Comparison of ENCODE assay signal across 21 cellular contexts in the genomic region with DNA sequence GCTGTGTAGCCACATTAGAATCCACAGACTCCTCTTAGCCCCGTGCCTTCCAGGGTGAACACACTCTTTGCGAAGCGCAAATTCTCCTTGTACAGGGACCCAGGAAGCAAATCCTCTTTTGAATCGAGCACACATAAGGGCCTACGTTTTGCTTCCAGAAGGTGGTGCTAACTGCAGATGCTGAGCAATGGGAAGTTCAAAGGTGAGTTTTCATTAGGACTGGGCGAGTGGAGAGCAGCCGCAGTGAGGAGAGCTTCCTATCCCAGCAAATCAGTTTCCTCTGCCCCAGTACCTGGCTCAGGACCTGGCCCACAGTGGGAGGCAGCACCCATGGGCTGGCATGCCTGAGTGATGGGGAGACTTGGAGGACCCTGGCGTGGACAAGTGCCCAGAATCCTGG. TPM values are rescaled to one million over a fixed set of nuclear protein-coding genes. Genes with fewer than 3 reads are reported as not detected.
DNase-seq lines count a peak whose midpoint lies in the region; ATAC-seq and TF ChIP-seq lines count a peak whose summit lies in the region.
"Had no signal": no experiment of that assay in that cellular context is flagged by ENCODE, and none has a peak within 500 bp of the region (broad histone marks: within the 10 kb centered on the region; RNA-seq: fewer than 3 reads in every experiment).

No MANE protein-coding gene starts in this region.

- in situ Hi-C loops in HAP-1 (cut with MboI; ENCODE audit: low sequenced_read_pairs) = no loop called here

- no peak overlapping the region for H3K4me2 ChIP-seq in trophoblast cell (ENCODE audit: low read length)

- no peak overlapping the region for H4K12ac ChIP-seq in trophoblast cell (ENCODE audit: low read depth, low read length)

- no peaks in the 10 kb centered on the region for H3K9me3 ChIP-seq in trophoblast cell (ENCODE audit: insufficient read depth, low read depth, low read length)
- no peaks in the 10 kb centered on the region for H3K9me3 ChIP-seq in HAP-1
- H3K9me3 ChIP-seq in testis = no peaks in the 10 kb centered on the region
- H3K9me3 ChIP-seq: MG63 had no signal

- no peak overlapping the region for H2AFZ ChIP-seq in trophoblast cell (ENCODE audit: insufficient read depth, low read length, poor library complexity)

- no peaks in the 10 kb centered on the region for H3K27me3 ChIP-seq in trophoblast cell (ENCODE audit: insufficient read depth, low read length)
- H3K27me3 ChIP-seq in HAP-1 (ENCODE audit: low read depth) = no peaks in the 10 kb centered on the region
- H3K27me3 ChIP-seq in testis = no peaks in the 10 kb centered on the region
- H3K27me3 ChIP-seq: MG63 had no signal

- no peak overlapping the region for H4K8ac ChIP-seq in trophoblast cell (ENCODE audit: low read depth, low read length)

- H2BK120ac ChIP-seq in trophoblast cell (ENCODE audit: insufficient read depth, low read length, poor library complexity) = peak overlapping the region; percentile 34

- intact Hi-C loops in testis (cut with DNase I; ENCODE audit: low total_unique reads) = no loop called here

- no peak overlapping the region for H3K23ac ChIP-seq in trophoblast cell (ENCODE audit: low read length)

- H3K79me2 ChIP-seq in trophoblast cell (ENCODE audit: control insufficient read depth, insufficient read depth, low read length, poor library complexity) = no peaks in the 10 kb centered on the region

- no peak overlapping the region for H3K4ac ChIP-seq in trophoblast cell (ENCODE audit: low read depth, low read length)

- peaks cover 14 to 15% of the 10 kb centered on the region in 2 experiments for H3K4me1 ChIP-seq in trophoblast cell (ENCODE audit: control insufficient read depth in 1 of 2, insufficient read depth in 2 of 2, low read length in 2 of 2)
- H3K4me1 ChIP-seq in HAP-1 = no peaks in the 10 kb centered on the region
- H3K4me1 ChIP-seq in testis = no peaks in the 10 kb centered on the region

- ATAC-seq in GM21367 (IDR thresholded peaks at IDR 0.05; ENCODE audit: unreplicated experiment) = no peak

- no peak overlapping the region for H3K18ac ChIP-seq in trophoblast cell (ENCODE audit: low read length)

- H3K9ac ChIP-seq in trophoblast cell (ENCODE audit: low read length) = no peak overlapping the region

- no peak overlapping the region for H3K14ac ChIP-seq in trophoblast cell (ENCODE audit: low read length)

- no CpG with 5 or more reads among the region's 8 CpGs for WGBS in trophoblast cell (ENCODE audit: extremely low coverage, insufficient coverage, insufficient read length)
- 66 to 82% methylated on average over 5 to 8 of the region's 8 CpGs for WGBS in testis, 2 donors

- no peak overlapping the region for H2BK12ac ChIP-seq in trophoblast cell (ENCODE audit: low read length)

- peaks cover 4% of the 10 kb centered on the region for H3K79me1 ChIP-seq in trophoblast cell (ENCODE audit: low read length)

- H2AK5ac ChIP-seq in trophoblast cell (ENCODE audit: low read length) = peak overlapping the region; percentile 57

- DNase-seq in ELF-1 (ENCODE audit: low read depth, low spot score) (peak; percentile 47), LNCaP clone FGC (ENCODE audit: low read depth) (peak; percentile 15), epithelial cell of proximal tubule (ENCODE audit: low read depth) (no peak), trophoblast cell (no peak), NCI-H128 (lab: John Stamatoyannopoulos, UW; ENCODE audit: unreplicated experiment) (no peak), HAP-1 (ENCODE audit: low spot score in 2 of 2) (no peak), testis (no peak)
- DNase-seq: activated CD8-positive, alpha-beta memory T cell treated with anti-CD3 and anti-CD28 coated beads, Interleukin-2, amount 50 U/mL, for 4 hours; activated naive CD4-positive, alpha-beta T cell; GOT3; NCI-H187 treated with DMSO at 0.1 percent for 48 hours; NCI-H524 treated with DMSO at 0.1 percent for 48 hours; OCI-M1; stimulated activated CD4-positive, alpha-beta T cell treated with anti-CD3 and anti-CD28 coated beads, Interleukin-2, amount 100 ng/mL, for 24 hours; T-helper 9 cell had no signal

- no peak for TF ChIP-seq POLR2A in testis (IDR thresholded peaks at IDR 0.05)

- H3K27ac ChIP-seq in trophoblast cell (ENCODE audit: low read depth, low read length) = no peak overlapping the region
- no peak overlapping the region for H3K27ac ChIP-seq in testis
- H3K27ac ChIP-seq: SK-N-MC had no signal

- no peaks in the 10 kb centered on the region for H3K36me3 ChIP-seq in trophoblast cell (ENCODE audit: control insufficient read depth in 1 of 2, insufficient read depth in 2 of 2, low read length in 2 of 2)
- H3K36me3 ChIP-seq in HAP-1 (replicated peaks) = no peaks in the 10 kb centered on the region
- H3K36me3 ChIP-seq in testis (ENCODE audit: low read depth, missing control alignments) = no peaks in the 10 kb centered on the region
- H3K36me3 ChIP-seq: MG63 had no signal

- TF ChIP-seq CTCF in LNCaP clone FGC (IDR thresholded peaks at IDR 0.05; ENCODE audit: control insufficient read depth, extremely low read depth, insufficient read depth) (peak; percentile 63), epithelial cell of proximal tubule (conservative IDR thresholded peaks at IDR 0.05; ENCODE audit: low read depth, low read length) (peak; percentile 21), testis (IDR thresholded peaks at IDR 0.05) (no peak)

- no peak overlapping the region for H4K91ac ChIP-seq in trophoblast cell (ENCODE audit: low read depth, low read length)

- H3K4me3 ChIP-seq in LNCaP clone FGC (ENCODE audit: low read depth, low read length) = no peak overlapping the region
- H3K4me3 ChIP-seq in epithelial cell of proximal tubule (ENCODE audit: low read depth, low read length) = no peak overlapping the region
- no peak overlapping the region for H3K4me3 ChIP-seq in trophoblast cell (ENCODE audit: low read depth, low read length)
- H3K4me3 ChIP-seq in HAP-1 = no peak overlapping the region
- H3K4me3 ChIP-seq in testis = no peak overlapping the region
- H3K4me3 ChIP-seq: MG63, SK-N-MC had no signal

- no peak overlapping the region for H2BK5ac ChIP-seq in trophoblast cell (ENCODE audit: low read depth, low read length, poor library complexity)

RNA-seq across cellular contexts. Expression of gene GPR26, which starts 23.5 kb away (rescaled TPM):
- total RNA-seq in epithelial cell of proximal tubule (not detected in 2 replicates), testis (under 1 TPM; 0.31 to 0.37 TPM)
- under 0.01 and 0.01 TPM in 2 replicates for polyA plus RNA-seq in trophoblast cell (2013)
- 0.15 TPM for polyA plus RNA-seq in testis (ENCODE audit: insufficient read depth, low read depth, low replicate concordance)
- total RNA-seq: fibroblast of villous mesenchyme, liver, osteoblast had no signal
- polyA plus RNA-seq: liver had no signal

Comparison
In these comparisons a context has a peak if more than half of its experiments do, and no peak if none do; other contexts are left out.
1. DNase-seq: peak in ELF-1 (single experiment) and LNCaP clone FGC (single experiment); none in epithelial cell of proximal tubule (single experiment), trophoblast cell (0 of 2), NCI-H128 (single experiment), HAP-1 (0 of 2) and testis (single experiment).
2. CTCF ChIP-seq: peak in LNCaP clone FGC (single experiment) and epithelial cell of proximal tubule (single experiment); none in testis (0 of 3).